ENCODE assay signal across 9 cellular contexts in genomic region chr9:68584110-68585033, GRCh38. TPM values are rescaled to one million over a fixed set of nuclear protein-coding genes. Genes with fewer than 3 reads are reported as not detected.
DNase-seq lines count a peak whose midpoint lies in the region; ATAC-seq, FAIRE-seq and TF ChIP-seq lines count a peak whose summit lies in the region.
"Had no signal": no experiment of that assay in that cellular context is flagged by ENCODE, and none has a peak within 500 bp of the region (broad histone marks: within the 10 kb centered on the region; RNA-seq: fewer than 3 reads in every experiment).

No MANE protein-coding gene starts in this region.

- peak; percentile 88 for DNase-seq in COLO668 (lab: John Stamatoyannopoulos, UW; ENCODE audit: unreplicated experiment)
- peak; percentile 32 for DNase-seq in HK-2 (ENCODE audit: unreplicated experiment)
- DNase-seq in NCI-H82 (lab: John Stamatoyannopoulos, UW), result peak; percentile 91
- DNase-seq in activated CD8-positive, alpha-beta T cell treated with anti-CD3 and anti-CD28 coated beads, Interleukin-2, amount 10 ng/mL, durations not matched to agents 7 days and 5 days, result peak; percentile 81
- DNase-seq in H1 (ENCODE audit: low read depth in 1 of 2, low spot score in 2 of 2), result peak; percentile 69 to 82
- DNase-seq in mesothelial cell of epicardium (ENCODE audit: low spot score in 2 of 2, unreplicated experiment in 2 of 2), result peak; percentile 79 to 86
- peak; percentile 63 to 71 for DNase-seq in stimulated activated CD8-positive, alpha-beta memory T cell treated with anti-CD3 and anti-CD28 coated beads, Interleukin-2, amount 100 ng/mL, for 48 hours (ENCODE audit: low read depth in 2 of 2)

- no peak overlapping the region for H2AK5ac ChIP-seq in H1 (ENCODE audit: low read depth, low read length)

- no peak overlapping the region for H3K23ac ChIP-seq in H1 (ENCODE audit: insufficient read length)

- H3K27me3 Mint-ChIP-seq in activated CD8-positive, alpha-beta T cell treated with anti-CD3 and anti-CD28 coated beads, Interleukin-2, amount 10 ng/mL, durations not matched to agents 7 days and 5 days (ENCODE audit: low read depth), result peaks cover 5% of the 10 kb centered on the region
- H3K27me3 Mint-ChIP-seq in mesothelial cell of epicardium (ENCODE audit: low read depth), result peaks cover 21% of the 10 kb centered on the region

- H2BK5ac ChIP-seq in H1 (ENCODE audit: low read depth, low read length), result no peak overlapping the region

- no peak overlapping the region for H3K9ac ChIP-seq in H1 (replicated peaks in 1 of 4; ENCODE audit: extremely low read depth in 1 of 4, low read depth in 3 of 4, low read length in 3 of 4)

- peak; percentile 92 for FAIRE-seq in H1 (lab: Jason Lieb, UNC)
- FAIRE-seq: colon had no signal

- TF ChIP-seq EP300 in H1 (IDR thresholded peaks at IDR 0.05; ENCODE audit: borderline replicate concordance in 1 of 2, low read depth in 2 of 2, low read length in 2 of 2), result no peak

- H2BK15ac ChIP-seq in H1 (ENCODE audit: low read length), result no peak overlapping the region

- no peaks in the 10 kb centered on the region for H4K20me1 ChIP-seq in H1 (replicated peaks in 1 of 2; ENCODE audit: control insufficient read depth in 1 of 2, insufficient read depth in 2 of 2, low read length in 2 of 2)

- CTCF ChIA-PET in activated CD8-positive, alpha-beta T cell treated with anti-CD3 and anti-CD28 coated beads, Interleukin-2, amount 10 ng/mL, durations not matched to agents 7 days and 5 days (lab: Charles Lee), result interaction anchor here (0.7 to 2.5 kb wide), 12 partner anchors 15 to 440 kb away, joined by 3 to 12 read pairs (median 3); a partner anchor contains a TSS
- CTCF ChIA-PET in H1 (lab: Charles Lee; ENCODE audit: partially characterized antibody), result interaction anchor here (0.6 to 2.9 kb wide), 52 partner anchors 11 to 710 kb away, joined by 3 to 32 read pairs (median 5); partner anchors contain the start of genes FXN, PIP5K1B and PRKACG

- H3K9me3 ChIP-seq in H1 (ENCODE audit: insufficient read depth in 2 of 2, low read depth in 1 of 2, low read length in 1 of 2), result no peaks in the 10 kb centered on the region

- no peak for TF ChIP-seq POLR2A in H1 (IDR thresholded peaks at IDR 0.05; ENCODE audit: control extremely low read depth in 1 of 2, low read depth in 2 of 2, low read length in 2 of 2)

- H3K4me1 ChIP-seq in H1 (replicated peaks in 1 of 4; ENCODE audit: control insufficient read depth in 3 of 4, insufficient read depth in 4 of 4, low read length in 3 of 4), result peaks cover 0 to 3% (median 0%) of the 10 kb centered on the region in 4 experiments; a peak in 2 of 7 replicates

- H4K8ac ChIP-seq in H1 (ENCODE audit: extremely low read depth, insufficient read depth, low read length), result no peak overlapping the region

- no peaks in the 10 kb centered on the region for H3K23me2 ChIP-seq in H1 (ENCODE audit: low read depth, low read length)

- H4K91ac ChIP-seq in H1 (replicated peaks; ENCODE audit: insufficient read length, low read length), result no peak overlapping the region

- H2BK120ac ChIP-seq in H1 (replicated peaks; ENCODE audit: low read depth, low read length), result no peak overlapping the region

- TF ChIP-seq RAD21 in H1 (IDR thresholded peaks at IDR 0.05 in 1 of 2, conservative IDR thresholded peaks at IDR 0.05 in 1 of 2; ENCODE audit: low read depth in 2 of 2, low read length in 2 of 2), result peak; percentile 95 to 99

- peak overlapping the region in 1 of 2 experiments; percentile 40; a peak in 1 of 4 replicates for H3K4me2 ChIP-seq in H1 (ENCODE audit: insufficient read depth in 1 of 2, low read depth in 2 of 2, low read length in 2 of 2)

- no peaks in the 10 kb centered on the region for H3K36me3 ChIP-seq in H1 (ENCODE audit: control insufficient read depth in 2 of 4, insufficient read depth in 4 of 4, low read length in 3 of 4)

- H4K5ac ChIP-seq in H1 (ENCODE audit: insufficient read length, low read depth, low read length), result no peak overlapping the region

- H3K79me1 ChIP-seq in H1 (ENCODE audit: low read depth, low read length), result no peaks in the 10 kb centered on the region

- no peak overlapping the region for H3K27ac Mint-ChIP-seq in activated CD8-positive, alpha-beta T cell treated with anti-CD3 and anti-CD28 coated beads, Interleukin-2, amount 10 ng/mL, durations not matched to agents 7 days and 5 days
- peak overlapping the region; percentile 11 for H3K27ac Mint-ChIP-seq in mesothelial cell of epicardium

- H3K4me3 ChIP-seq in H1 (ENCODE audit: extremely low read depth in 1 of 4, insufficient read depth in 2 of 4, low read depth in 3 of 4, low read length in 4 of 4), result no peak overlapping the region

- no peak overlapping the region for H3K4me3 Mint-ChIP-seq in activated CD8-positive, alpha-beta T cell treated with anti-CD3 and anti-CD28 coated beads, Interleukin-2, amount 10 ng/mL, durations not matched to agents 7 days and 5 days
- H3K4me3 Mint-ChIP-seq in mesothelial cell of epicardium, result peak overlapping the region; percentile 7

- no peak overlapping the region for H2BK20ac ChIP-seq in H1 (ENCODE audit: low read length)

- H3K27me3 ChIP-seq in H1 (replicated peaks in 1 of 4; ENCODE audit: control insufficient read depth in 3 of 4, extremely low read depth in 1 of 4, insufficient read depth in 3 of 4, low read length in 3 of 4), result no peaks in the 10 kb centered on the region

- no peaks in the 10 kb centered on the region for H3K4me1 Mint-ChIP-seq in activated CD8-positive, alpha-beta T cell treated with anti-CD3 and anti-CD28 coated beads, Interleukin-2, amount 10 ng/mL, durations not matched to agents 7 days and 5 days (ENCODE audit: low read depth)
- H3K4me1 Mint-ChIP-seq in mesothelial cell of epicardium, result peaks cover 4% of the 10 kb centered on the region

- no peak overlapping the region for H3K27ac ChIP-seq in H1 (ENCODE audit: low read depth, low read length)

- peak; percentile 90 for ATAC-seq in GM19463 (IDR thresholded peaks at IDR 0.05; ENCODE audit: unreplicated experiment)
- peak; percentile 84 for ATAC-seq in activated CD8-positive, alpha-beta T cell treated with anti-CD3 and anti-CD28 coated beads, Interleukin-2, amount 10 ng/mL, durations not matched to agents 7 days and 5 days

- H3K56ac ChIP-seq in H1 (replicated peaks; ENCODE audit: insufficient read length, low read depth, low read length), result no peak overlapping the region

- no peaks in the 10 kb centered on the region for H3K36me3 Mint-ChIP-seq in activated CD8-positive, alpha-beta T cell treated with anti-CD3 and anti-CD28 coated beads, Interleukin-2, amount 10 ng/mL, durations not matched to agents 7 days and 5 days (ENCODE audit: low read depth)
- no peaks in the 10 kb centered on the region for H3K36me3 Mint-ChIP-seq in mesothelial cell of epicardium

- 34% methylated on average over 16 of the region's 16 CpGs; no CpG with 5 or more reads in 1 of the 2 experiments for WGBS in H1 (ENCODE audit: extremely low coverage in 1 of 2, insufficient coverage in 1 of 2, insufficient read length in 1 of 2, insufficient replicate concordance in 2 of 2, low coverage in 1 of 2, low lambda C conversion rate in 2 of 2, missing lambda C conversion rate in 1 of 2), 2 experiments

- no peak overlapping the region; the same call in 1 of the 2 replicates for H2AFZ ChIP-seq in H1 (ENCODE audit: low read length)

- no peak overlapping the region for H3K18ac ChIP-seq in H1 (ENCODE audit: extremely low read depth, low read length)

- no peaks in the 10 kb centered on the region for H3K9me3 Mint-ChIP-seq in activated CD8-positive, alpha-beta T cell treated with anti-CD3 and anti-CD28 coated beads, Interleukin-2, amount 10 ng/mL, durations not matched to agents 7 days and 5 days (ENCODE audit: insufficient read depth)
- peaks cover 18% of the 10 kb centered on the region for H3K9me3 Mint-ChIP-seq in mesothelial cell of epicardium

- no peak overlapping the region for H3K14ac ChIP-seq in H1 (ENCODE audit: insufficient read length)

- no peak overlapping the region for H2BK12ac ChIP-seq in H1 (ENCODE audit: low read depth, low read length)

- TF ChIP-seq CTCF in H1 (IDR thresholded peaks at IDR 0.05; ENCODE audit: control extremely low read depth in 1 of 3, insufficient read depth in 1 of 3, low read depth in 1 of 3, low read length in 3 of 3) (peak; percentile 96 to 100 (median 100)), mesothelial cell of epicardium (IDR thresholded peaks at IDR 0.05; ENCODE audit: unreplicated experiment) (peak; percentile 96)

- no peaks in the 10 kb centered on the region for H3K79me2 ChIP-seq in H1 (ENCODE audit: control insufficient read depth in 1 of 2, insufficient read depth in 2 of 2, low read length in 2 of 2)

- POLR2A ChIA-PET in activated CD8-positive, alpha-beta T cell treated with anti-CD3 and anti-CD28 coated beads, Interleukin-2, amount 10 ng/mL, durations not matched to agents 7 days and 5 days (lab: Charles Lee), result no interaction called here
- POLR2A ChIA-PET in H1 (lab: Charles Lee; ENCODE audit: partially characterized antibody), result no interaction called here

- no peak overlapping the region for H3K4ac ChIP-seq in H1 (replicated peaks; ENCODE audit: insufficient read length, low read depth, low read length)

TF ChIP-seq in H1, 55 proteins besides CTCF, POLR2A, EP300 and RAD21 (continues in another document):
- TF ChIP-seq ATF2 (IDR thresholded peaks at IDR 0.05; ENCODE audit: low read length), result 0 out of 2 replicates have a peak, but pooled peaks have one; percentile 35

RNA-seq across cellular contexts. Expression of gene TMEM252, which starts 43.7 kb away (rescaled TPM):
- total RNA-seq in activated CD8-positive, alpha-beta T cell treated with anti-CD3 and anti-CD28 coated beads, Interleukin-2, amount 10 ng/mL, durations not matched to agents 7 days and 5 days, result not detected
- not detected in 2 replicates for total RNA-seq in H1 (2021; fragmentation: NEBNext Ultra II Directional; extraction: Animal tissue kit (Norgen Biotek cat#: 25700))
- polyA plus RNA-seq in H1 (2011; rRNA removed), result not detected in 2 replicates
- not detected for polyA plus RNA-seq in H1 (2011; cell fraction: cytosol; rRNA removed)
- not detected for polyA plus RNA-seq in H1 (2011; cell fraction: nucleus; rRNA removed)
- polyA plus RNA-seq in H1 (2012, experiment 1 of 2), result not detected in 4 replicates
- not detected for polyA plus RNA-seq in H1 (2012, experiment 2 of 2)
- not detected for polyA plus RNA-seq in H1 (2013, experiment 1 of 2)
- not detected for polyA plus RNA-seq in H1 (2013, experiment 2 of 2)
- not detected in 2 replicates for polyA minus RNA-seq in H1 (2011; rRNA and poly(A)+ RNA removed)
- polyA minus RNA-seq in H1 (2011; cell fraction: cytosol; rRNA and poly(A)+ RNA removed), result not detected
- not detected for polyA minus RNA-seq in H1 (2011; cell fraction: nucleus; rRNA and poly(A)+ RNA removed)
- not detected in 3 replicates for total RNA-seq in mesothelial cell of epicardium

Comparison
In these comparisons a context has a peak if more than half of its experiments do, and no peak if none do; other contexts are left out.
1. DNase-seq: peak in every context shown above with its lines; median percentile 91 in NCI-H82; 88 in COLO668; 82 in mesothelial cell of epicardium; 81 in activated CD8-positive, alpha-beta T cell treated with anti-CD3 and anti-CD28 coated beads, Interleukin-2, amount 10 ng/mL, durations not matched to agents 7 days and 5 days; 76 in H1; 67 in stimulated activated CD8-positive, alpha-beta memory T cell treated with anti-CD3 and anti-CD28 coated beads, Interleukin-2, amount 100 ng/mL, for 48 hours; 32 in HK-2.